ENCODE assay signal across 29 cellular contexts in genomic region chr13:49820591-49821215, GRCh38.
"Had no signal": no experiment of that assay in that cellular context is flagged by ENCODE, and none has a peak within 500 bp of the region (broad histone marks: within the 10 kb centered on the region; RNA-seq: fewer than 3 reads in every experiment).

No MANE protein-coding gene starts in this region.

- DNase-seq: activated B cell treated with CpG ODN at 0.5 μM for 24 hours; activated CD4-positive, alpha-beta memory T cell treated with anti-CD3 and anti-CD28 coated beads, Interleukin-2, amount 10 ng/mL, durations not matched to agents 7 days and 5 days; activated CD4-positive, alpha-beta T cell treated with anti-CD3 and anti-CD28 coated beads for 36 hours; activated CD4-positive, alpha-beta T cell treated with anti-CD3 and anti-CD28 coated beads, Interleukin-2, amount 10 ng/mL, durations not matched to agents 7 days and 5 days; activated CD4-positive, alpha-beta T cell treated with anti-CD3 and anti-CD28 coated beads, Interleukin-2, amount 50 U/mL, for 4 hours; activated CD4-positive, CD25-positive, alpha-beta regulatory T cell treated with anti-CD3 and anti-CD28 coated beads, Interleukin-2, amount 50 U/mL, for 72 hours; activated effector memory CD4-positive, alpha-beta T cell treated with Interleukin-2 at 50 U/mL for 16 hours; activated gamma-delta T cell treated with Interleukin-2 at 50 U/mL for 16 hours; activated naive CD4-positive, alpha-beta T cell treated with anti-CD3 and anti-CD28 coated beads for 36 hours; activated naive CD8-positive, alpha-beta T cell treated with anti-CD3 and anti-CD28 coated beads, Interleukin-2, amount 10 ng/mL, durations not matched to agents 7 days and 5 days; activated T-cell treated with anti-CD3 and anti-CD28 coated beads, Interleukin-2, amount 50 U/mL, for 4 hours; amniotic stem cell; anterior cingulate cortex; brain microvascular endothelial cell; cortex of kidney; dermis blood vessel endothelial cell; effector CD8-positive, alpha-beta T cell; foreskin fibroblast; head of caudate nucleus; T-helper 1 cell; T-helper 17 cell; T1000; WERI-Rb-1 had no signal

- H3K36me3 Mint-ChIP-seq: activated naive CD4-positive, alpha-beta T cell treated with anti-CD3 and anti-CD28 coated beads, Interleukin-2, amount 50 U/mL, for 72 hours; activated naive CD8-positive, alpha-beta T cell treated with anti-CD3 and anti-CD28 coated beads, Interleukin-2, amount 10 ng/mL, durations not matched to agents 7 days and 5 days had no signal

- H3K4me3 Mint-ChIP-seq: activated B cell treated with CpG ODN at 0.5 μM for 24 hours; activated CD4-positive, alpha-beta memory T cell treated with anti-CD3 and anti-CD28 coated beads, Interleukin-2, amount 10 ng/mL, durations not matched to agents 7 days and 5 days; activated CD4-positive, alpha-beta T cell treated with anti-CD3 and anti-CD28 coated beads for 36 hours; activated CD4-positive, alpha-beta T cell treated with anti-CD3 and anti-CD28 coated beads, Interleukin-2, amount 10 ng/mL, durations not matched to agents 7 days and 5 days; activated naive CD4-positive, alpha-beta T cell treated with anti-CD3 and anti-CD28 coated beads for 36 hours; activated naive CD8-positive, alpha-beta T cell treated with anti-CD3 and anti-CD28 coated beads, Interleukin-2, amount 10 ng/mL, durations not matched to agents 7 days and 5 days; activated T-cell treated with anti-CD3 and anti-CD28 coated beads, Interleukin-2, amount 50 U/mL, for 4 hours; activated T-helper 17 cell treated with anti-CD3 and anti-CD28 coated beads, Interleukin-2, amount 50 U/mL, for 72 hours; T-helper 17 cell; T-helper 2 cell treated with Interferon-gamma antibody and Interleukin-4, amounts not matched to agents 5 μg/mL and 100 μg/mL, for 36 hours had no signal

- H3K27ac Mint-ChIP-seq: activated B cell treated with CpG ODN at 0.5 μM for 24 hours; activated CD4-positive, alpha-beta memory T cell treated with anti-CD3 and anti-CD28 coated beads, Interleukin-2, amount 10 ng/mL, durations not matched to agents 7 days and 5 days; activated CD4-positive, alpha-beta T cell treated with anti-CD3 and anti-CD28 coated beads for 36 hours; activated CD4-positive, alpha-beta T cell treated with anti-CD3 and anti-CD28 coated beads, Interleukin-2, amount 10 ng/mL, durations not matched to agents 7 days and 5 days; activated naive CD4-positive, alpha-beta T cell treated with anti-CD3 and anti-CD28 coated beads for 36 hours; activated naive CD4-positive, alpha-beta T cell treated with anti-CD3 and anti-CD28 coated beads, Interleukin-2, amount 50 U/mL, for 72 hours; activated naive CD8-positive, alpha-beta T cell treated with anti-CD3 and anti-CD28 coated beads, Interleukin-2, amount 10 ng/mL, durations not matched to agents 7 days and 5 days; activated T-helper 17 cell treated with anti-CD3 and anti-CD28 coated beads, Interleukin-2, amount 50 U/mL, for 72 hours; T-helper 17 cell; T-helper 2 cell treated with Interferon-gamma antibody and Interleukin-4, amounts not matched to agents 5 μg/mL and 100 μg/mL, for 36 hours had no signal

- H3K27ac ChIP-seq: brain microvascular endothelial cell, WERI-Rb-1 had no signal

- FAIRE-seq: astrocyte, colon, frontal cortex had no signal

- H3K9me3 Mint-ChIP-seq: activated B cell treated with CpG ODN at 0.5 μM for 24 hours; activated CD4-positive, alpha-beta memory T cell treated with anti-CD3 and anti-CD28 coated beads, Interleukin-2, amount 10 ng/mL, durations not matched to agents 7 days and 5 days; activated CD4-positive, alpha-beta T cell treated with anti-CD3 and anti-CD28 coated beads, Interleukin-2, amount 10 ng/mL, durations not matched to agents 7 days and 5 days; activated naive CD4-positive, alpha-beta T cell treated with anti-CD3 and anti-CD28 coated beads for 36 hours; activated naive CD4-positive, alpha-beta T cell treated with anti-CD3 and anti-CD28 coated beads, Interleukin-2, amount 50 U/mL, for 72 hours; activated naive CD8-positive, alpha-beta T cell treated with anti-CD3 and anti-CD28 coated beads, Interleukin-2, amount 10 ng/mL, durations not matched to agents 7 days and 5 days; activated T-cell treated with anti-CD3 and anti-CD28 coated beads, Interleukin-2, amount 50 U/mL, for 4 hours; activated T-helper 17 cell treated with anti-CD3 and anti-CD28 coated beads, Interleukin-2, amount 50 U/mL, for 72 hours; T-helper 2 cell treated with Interferon-gamma antibody and Interleukin-4, amounts not matched to agents 5 μg/mL and 100 μg/mL, for 36 hours had no signal

- H3K36me3 ChIP-seq: brain microvascular endothelial cell, WERI-Rb-1 had no signal

- H3K4me1 Mint-ChIP-seq: activated B cell treated with CpG ODN at 0.5 μM for 24 hours; activated CD4-positive, alpha-beta memory T cell treated with anti-CD3 and anti-CD28 coated beads, Interleukin-2, amount 10 ng/mL, durations not matched to agents 7 days and 5 days; activated CD4-positive, alpha-beta T cell treated with anti-CD3 and anti-CD28 coated beads for 36 hours; activated CD4-positive, alpha-beta T cell treated with anti-CD3 and anti-CD28 coated beads, Interleukin-2, amount 10 ng/mL, durations not matched to agents 7 days and 5 days; activated naive CD8-positive, alpha-beta T cell treated with anti-CD3 and anti-CD28 coated beads, Interleukin-2, amount 10 ng/mL, durations not matched to agents 7 days and 5 days; activated T-helper 17 cell treated with anti-CD3 and anti-CD28 coated beads, Interleukin-2, amount 50 U/mL, for 72 hours; T-helper 17 cell had no signal

- ATAC-seq: activated CD4-positive, alpha-beta T cell treated with anti-CD3 and anti-CD28 coated beads for 36 hours; activated naive CD4-positive, alpha-beta T cell treated with anti-CD3 and anti-CD28 coated beads, Interleukin-2, amount 50 U/mL, for 72 hours; activated T-cell treated with anti-CD3 and anti-CD28 coated beads, Interleukin-2, amount 50 U/mL, for 4 hours; activated T-helper 17 cell treated with anti-CD3 and anti-CD28 coated beads, Interleukin-2, amount 50 U/mL, for 72 hours; T-helper 17 cell had no signal

- H3K27me3 ChIP-seq: brain microvascular endothelial cell had no signal
